In genomic region chr5:145943674-145944121, GRCh38 we compare ENCODE assay signal across 8 cellular contexts. TPM values are rescaled to one million over a fixed set of nuclear protein-coding genes. Genes with fewer than 3 reads are reported as not detected.
DNase-seq lines count a peak whose midpoint lies in the region; ATAC-seq, FAIRE-seq and TF ChIP-seq lines count a peak whose summit lies in the region.
"Had no signal": no experiment of that assay in that cellular context is flagged by ENCODE, and none has a peak within 500 bp of the region (broad histone marks: within the 10 kb centered on the region; RNA-seq: fewer than 3 reads in every experiment).

No MANE protein-coding gene starts in this region.

- TF ChIP-seq POLR2A in K562 (conservative IDR thresholded peaks at IDR 0.05) = no peak

- in situ Hi-C loops in K562 (cut with MboI) = no loop called here

- H4K20me1 ChIP-seq in K562 (replicated peaks; ENCODE audit: control insufficient read depth, insufficient read depth, low read length) (no peaks in the 10 kb centered on the region; the same call in 1 of the 2 replicates), H9 (ENCODE audit: control insufficient read depth, insufficient read depth, insufficient read length) (no peaks in the 10 kb centered on the region)

- peak; percentile 57 for ATAC-seq in K562

- no peak for TF ChIP-seq EP300 in K562 (IDR thresholded peaks at IDR 0.05; ENCODE audit: low read length)

- H3K27me3 Mint-ChIP-seq in H9 (ENCODE audit: low read depth) = no peaks in the 10 kb centered on the region

- no TSS peak for BruUV-seq in K562 (replicated peaks; lab: Mats Ljungman, UMichigan)

- H3K14ac ChIP-seq in H9 (ENCODE audit: insufficient read depth, low read length) = no peak overlapping the region

- H2BK5ac ChIP-seq in H9 (ENCODE audit: insufficient read length, low read length) = no peak overlapping the region

- TF ChIP-seq CTCF in K562 (IDR thresholded peaks at IDR 0.05 in 2 of 3, conservative IDR thresholded peaks at IDR 0.05 in 1 of 3; ENCODE audit: insufficient read depth in 2 of 3, low read depth in 1 of 3, low read length in 3 of 3) = no peak
- no peak for TF ChIP-seq CTCF in neutrophil (IDR thresholded peaks at IDR 0.05)
- TF ChIP-seq CTCF in H9 (conservative IDR thresholded peaks at IDR 0.05) = no peak

- H3K27ac ChIP-seq in K562 (ENCODE audit: extremely low read depth, low read depth, low read length) = no peak overlapping the region
- peak overlapping the region; percentile 20 for H3K27ac ChIP-seq in neutrophil
- no peak overlapping the region for H3K27ac ChIP-seq in H9 (ENCODE audit: insufficient read length, low read depth, low read length)

- H3K23me2 ChIP-seq in H9 (ENCODE audit: insufficient read length, low read depth, low read length, poor library complexity, severe bottlenecking) = no peaks in the 10 kb centered on the region

- no peaks in the 10 kb centered on the region for H3K79me1 ChIP-seq in H9 (ENCODE audit: insufficient read depth, low read depth, low read length, poor library complexity, severe bottlenecking)

- H3K27ac Mint-ChIP-seq in H9 = no peak overlapping the region

- TF ChIP-seq RAD21 in K562 (CRISPR knock-in tag; conservative IDR thresholded peaks at IDR 0.05 in 1 of 2, IDR thresholded peaks at IDR 0.05 in 1 of 2) = no peak

- intact Hi-C loops in K562 (cut with micrococcal nuclease) = no loop called here

- no peaks in the 10 kb centered on the region for H3K36me3 Mint-ChIP-seq in H9 (ENCODE audit: insufficient read depth in 1 of 3, low read depth in 3 of 3)

- H2BK15ac ChIP-seq in H9 (ENCODE audit: low read depth, low read length) = no peak overlapping the region

- no peak overlapping the region for H4K5ac ChIP-seq in H9 (ENCODE audit: insufficient read length, low read depth, low read length)

- H3K4me3 ChIP-seq in K562 (no peak overlapping the region), neutrophil (ENCODE audit: low read depth in 1 of 2, low read length in 1 of 2) (no peak overlapping the region)

- H4K91ac ChIP-seq in H9 (ENCODE audit: insufficient read length, low read depth, low read length) = no peak overlapping the region

- no peaks in the 10 kb centered on the region for H3K9me3 Mint-ChIP-seq in H9

- H3K36me3 ChIP-seq in K562 (ENCODE audit: control insufficient read depth, insufficient read depth, low read length) (no peaks in the 10 kb centered on the region), neutrophil (no peaks in the 10 kb centered on the region)

- H3K23ac ChIP-seq in H9 (ENCODE audit: insufficient read length, low read depth, low read length) = no peak overlapping the region

- no peaks in the 10 kb centered on the region for H3K4me1 ChIP-seq in K562 (replicated peaks in 1 of 2; ENCODE audit: control insufficient read depth in 2 of 2, insufficient read depth in 2 of 2, low read length in 2 of 2)
- H3K4me1 ChIP-seq in neutrophil (ENCODE audit: control insufficient read depth in 1 of 2, insufficient read depth in 1 of 2, low read depth in 1 of 2, low read length in 1 of 2) = peaks cover 35 to 64% of the 10 kb centered on the region in 2 experiments
- H3K4me1 ChIP-seq in H9 (ENCODE audit: insufficient read depth, low read length) = peaks cover 8% of the 10 kb centered on the region

- H3K9ac ChIP-seq in K562 (ENCODE audit: insufficient read depth in 1 of 2, low read depth in 2 of 2, low read length in 2 of 2) (no peak overlapping the region), H9 (ENCODE audit: extremely low read depth, insufficient read length, low read length) (no peak overlapping the region)

- no peak overlapping the region for H3T11ph ChIP-seq in H9 (ENCODE audit: low read length)

- H3K4me3 Mint-ChIP-seq in H9 = no peak overlapping the region

- H2BK20ac ChIP-seq in H9 (ENCODE audit: low read depth, low read length, poor library complexity, severe bottlenecking) = no peak overlapping the region

- H3K4ac ChIP-seq in H9 (ENCODE audit: low read depth, low read length) = no peak overlapping the region

- peaks cover 10 to 12% of the 10 kb centered on the region in 2 experiments for H3K4me1 Mint-ChIP-seq in H9

- POLR2A ChIA-PET in K562 (lab: Yijun Ruan, JAX) = no interaction called here

- no peak overlapping the region for H3K56ac ChIP-seq in H9 (ENCODE audit: insufficient read length, low read depth, low read length)

- no peak overlapping the region for H3K18ac ChIP-seq in H9 (ENCODE audit: insufficient read length, low read depth, low read length)

- no peaks in the 10 kb centered on the region for H3K9me1 ChIP-seq in K562 (ENCODE audit: control insufficient read depth, insufficient read depth, low read length)

- CTCF ChIA-PET in K562 (lab: Yijun Ruan, JAX; ENCODE audit: low intra/inter-chr PET ratio) = no interaction called here

- no peak overlapping the region for H4K8ac ChIP-seq in H9 (replicated peaks; ENCODE audit: insufficient read length, low read depth, low read length)

- no peak overlapping the region for H2BK12ac ChIP-seq in H9 (ENCODE audit: insufficient read length, low read depth, low read length)

- H3K4me2 ChIP-seq in K562 (ENCODE audit: insufficient read depth, low read length) (no peak overlapping the region), H9 (ENCODE audit: insufficient read depth, insufficient read length, low read length) (no peak overlapping the region)

- DNase-seq in HK-2 (ENCODE audit: unreplicated experiment) (peak; percentile 24), NCI-H2029 treated with DMSO at 0.1 percent for 48 hours (lab: John Stamatoyannopoulos, UW) (peak; percentile 45), K562 (ENCODE audit: extremely low read depth in 1 of 4, low spot score in 3 of 4) (peak in 2 of 4 experiments; percentile 20 to 38), H9 (no peak), ureter (ENCODE audit: low spot score) (no peak), retina (no peak)

- no peak overlapping the region for H2BK120ac ChIP-seq in H9 (ENCODE audit: low read depth, low read length, poor library complexity, severe bottlenecking)

- H3K9me3 ChIP-seq in K562 (replicated peaks; ENCODE audit: control insufficient read depth, insufficient read depth, low read depth, low read length) (no peaks in the 10 kb centered on the region), neutrophil (no peaks in the 10 kb centered on the region), H9 (ENCODE audit: control insufficient read depth, low read depth, low read length) (no peaks in the 10 kb centered on the region)

- H2AK5ac ChIP-seq in H9 (ENCODE audit: insufficient read length, low read length) = no peak overlapping the region

- H2AFZ ChIP-seq in K562 (ENCODE audit: low read depth, low read length) (no peak overlapping the region), H9 (ENCODE audit: low read length) (no peak overlapping the region)

- H3K79me2 ChIP-seq in K562 (ENCODE audit: control insufficient read depth, insufficient read depth, low read length) (no peaks in the 10 kb centered on the region), H9 (ENCODE audit: insufficient read depth, low read length) (no peaks in the 10 kb centered on the region)

- peaks cover 4 to 6% of the 10 kb centered on the region in 2 experiments; a peak in 4 of 5 replicates for H3K27me3 ChIP-seq in K562 (ENCODE audit: control insufficient read depth in 2 of 2, insufficient read depth in 2 of 2, low read length in 2 of 2)
- peaks cover 17% of the 10 kb centered on the region for H3K27me3 ChIP-seq in neutrophil
- no peaks in the 10 kb centered on the region for H3K27me3 ChIP-seq in H9 (ENCODE audit: insufficient read depth, low read length)

- FAIRE-seq in K562 (lab: Jason Lieb, UNC) = no peak

- 0% methylated on average over 2 of the region's 2 CpGs for WGBS in K562 (ENCODE audit: insufficient coverage, low coverage, missing lambda C conversion rate)
- no CpG with 5 or more reads among the region's 2 CpGs for WGBS in H9 (ENCODE audit: extremely low coverage, insufficient read length, low lambda C conversion rate)

TF ChIP-seq in K562, 482 proteins besides CTCF, POLR2A, EP300 and RAD21 (continues in another document):
- TF ChIP-seq KLF13 (tag; IDR thresholded peaks at IDR 0.05; ENCODE audit: borderline replicate concordance, low read depth) = no peak
- TF ChIP-seq FIP1L1 (IDR thresholded peaks at IDR 0.05; ENCODE audit: low read depth, low read length, poor library complexity, severe bottlenecking) = no peak
- TF ChIP-seq CEBPB (tag; IDR thresholded peaks at IDR 0.05) = 0 out of 2 replicates have a peak, but pooled peaks have one; percentile 23
- TF ChIP-seq, protein P1, sequence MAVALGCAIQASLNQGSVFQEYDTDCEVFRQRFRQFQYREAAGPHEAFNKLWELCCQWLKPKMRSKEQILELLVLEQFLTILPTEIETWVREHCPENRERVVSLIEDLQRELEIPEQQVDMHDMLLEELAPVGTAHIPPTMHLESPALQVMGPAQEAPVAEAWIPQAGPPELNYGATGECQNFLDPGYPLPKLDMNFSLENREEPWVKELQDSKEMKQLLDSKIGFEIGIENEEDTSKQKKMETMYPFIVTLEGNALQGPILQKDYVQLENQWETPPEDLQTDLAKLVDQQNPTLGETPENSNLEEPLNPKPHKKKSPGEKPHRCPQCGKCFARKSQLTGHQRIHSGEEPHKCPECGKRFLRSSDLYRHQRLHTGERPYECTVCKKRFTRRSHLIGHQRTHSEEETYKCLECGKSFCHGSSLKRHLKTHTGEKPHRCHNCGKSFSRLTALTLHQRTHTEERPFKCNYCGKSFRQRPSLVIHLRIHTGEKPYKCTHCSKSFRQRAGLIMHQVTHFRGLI (CRISPR knock-in tag; IDR thresholded peaks at IDR 0.05) = no peak
- no peak for TF ChIP-seq ZNF282 (CRISPR knock-in tag; IDR thresholded peaks at IDR 0.05)
- peak; percentile 43; the same call in 1 of the 2 replicates for TF ChIP-seq CEBPG (CRISPR knock-in tag; IDR thresholded peaks at IDR 0.05)
- peak; percentile 48 to 75 for TF ChIP-seq CEBPG (tag; conservative IDR thresholded peaks at IDR 0.05 in 1 of 2, IDR thresholded peaks at IDR 0.05 in 1 of 2)
- no peak for TF ChIP-seq ZNF133 (CRISPR knock-in tag; IDR thresholded peaks at IDR 0.05)

RNA-seq across cellular contexts. Expression of gene SH3RF2, which starts 7.3 kb away (rescaled TPM):
- not detected in 2 replicates for total RNA-seq in K562 (2011; cell fraction: chromatin; rRNA removed; ENCODE audit: low replicate concordance)
- total RNA-seq in K562 (2011; cell fraction: nucleolus; rRNA removed) = not detected in 2 replicates
- total RNA-seq in K562 (2011; cell fraction: nucleoplasm; rRNA removed) = not detected in 2 replicates
- not detected in 2 replicates for total RNA-seq in K562 (2014; rRNA removed)
- total RNA-seq in K562 (2014; rRNA removed; fragmentation: Illumina TruSeq; extraction: Trizol) = not detected in 2 replicates
- total RNA-seq in K562 (2015; rRNA removed; fragmentation: Illumina TruSeq; extraction: Trizol) = not detected in 2 replicates
- total RNA-seq in K562 (2021) = 0.07 TPM in 1 of 2 replicates, not detected in the other
- not detected in 2 replicates for polyA plus RNA-seq in K562 (2011; rRNA removed)
- polyA plus RNA-seq in K562 (2011; cell fraction: cytosol; rRNA removed) = 0.09 TPM in 1 of 2 replicates, not detected in the other
- polyA plus RNA-seq in K562 (2011; cell fraction: nucleus; rRNA removed) = 0.09 TPM in 1 of 2 replicates, not detected in the other
- polyA plus RNA-seq in K562 (2012) = 0.14 TPM in 1 of 2 replicates, not detected in the other
- polyA plus RNA-seq in K562 (2014; fragmentation: Illumina TruSeq; extraction: Trizol) = not detected in 2 replicates
- polyA plus RNA-seq in K562 (2014; fragmentation: Nextera tagmentation; extraction: Ambion mirVana) = not detected
- polyA plus RNA-seq in K562 (2014; rRNA removed) = 0.05 and 0.50 TPM in 2 replicates
- 0.09 TPM in 1 of 2 replicates, not detected in the other for polyA minus RNA-seq in K562 (2011; rRNA and poly(A)+ RNA removed)
- polyA minus RNA-seq in K562 (2011; cell fraction: cytosol; rRNA and poly(A)+ RNA removed) = 0.64 and 0.76 TPM in 2 replicates
- polyA minus RNA-seq in K562 (2011; cell fraction: nucleus; rRNA and poly(A)+ RNA removed) = 0.13 TPM in 1 of 2 replicates, not detected in the other
- 0.66 and 0.88 TPM in 2 replicates for total RNA-seq in H9 (2021)
- total RNA-seq in ureter = 9.5 TPM
- total RNA-seq: activated CD8-positive, alpha-beta memory T cell treated with anti-CD3 and anti-CD28 coated beads for 36 hours had no signal

Comparison
In these comparisons a context has a peak if more than half of its experiments do, and no peak if none do; other contexts are left out.
1. DNase-seq: peak in HK-2 (single experiment) and NCI-H2029 treated with DMSO at 0.1 percent for 48 hours (single experiment); none in H9 (single experiment), ureter (single experiment) and retina (single experiment).